ENCODE assay signal across 18 cellular contexts in genomic region chr3:29329986-29330514, GRCh38. TPM values are rescaled to one million over a fixed set of nuclear protein-coding genes. Genes with fewer than 3 reads are reported as not detected.
DNase-seq lines count a peak whose midpoint lies in the region; ATAC-seq and TF ChIP-seq lines count a peak whose summit lies in the region.
"Had no signal": no experiment of that assay in that cellular context is flagged by ENCODE, and none has a peak within 500 bp of the region (broad histone marks: within the 10 kb centered on the region; RNA-seq: fewer than 3 reads in every experiment).

No MANE protein-coding gene starts in this region.

- peaks cover 12 to 72% (median 36%) of the 10 kb centered on the region in 12 donors for H3K4me1 ChIP-seq in heart left ventricle
- peaks cover 12 to 45% (median 13%) of the 10 kb centered on the region in 3 donors for H3K4me1 ChIP-seq in gastroesophageal sphincter
- peaks cover 20 to 48% of the 10 kb centered on the region in 2 donors for H3K4me1 ChIP-seq in thyroid gland

- H3K27me3 Mint-ChIP-seq in stimulated activated naive B cell treated with anti-CD40 and anti-IgM and Interleukin-4, amounts not matched to agents 10 μg/mL and 1 μg/mL and 100 μg/mL, for 72 hours, result no peaks in the 10 kb centered on the region
- H3K27me3 Mint-ChIP-seq: CD4-positive, CD25-positive, alpha-beta regulatory T cell had no signal

- H3K36me3 ChIP-seq in heart left ventricle (no peaks in the 10 kb centered on the region), brain microvascular endothelial cell (replicated peaks) (no peaks in the 10 kb centered on the region), gastroesophageal sphincter (no peaks in the 10 kb centered on the region), thyroid gland (no peaks in the 10 kb centered on the region)

- no peak for DNase-seq in heart left ventricle
- DNase-seq in Right ventricle myocardium inferior (ENCODE audit: missing footprints), result no peak
- peak; percentile 32 for DNase-seq in brain microvascular endothelial cell
- DNase-seq in thyroid gland, result no peak
- DNase-seq in stimulated activated naive B cell treated with anti-CD40 and anti-IgM and Interleukin-4, amounts not matched to agents 10 μg/mL and 1 μg/mL and 100 μg/mL, for 72 hours, result no peak
- DNase-seq in NCI-H748 (lab: John Stamatoyannopoulos, UW; ENCODE audit: unreplicated experiment), result no peak
- DNase-seq: AML-193; Calu3; CD4-positive, CD25-positive, alpha-beta regulatory T cell; DMS79; GDM1; NCI-H1436 treated with DMSO at 0.1 percent for 48 hours; NCI-H2081; NCI-H510A treated with DMSO at 0.1 percent for 48 hours had no signal

- in situ Hi-C loops in brain microvascular endothelial cell (cut with HindIII; ENCODE audit: low pct_ligation_motif_present, low sequenced_read_pairs), result no loop called here

- H3K36me3 Mint-ChIP-seq in stimulated activated naive B cell treated with anti-CD40 and anti-IgM and Interleukin-4, amounts not matched to agents 10 μg/mL and 1 μg/mL and 100 μg/mL, for 72 hours, result no peaks in the 10 kb centered on the region
- H3K36me3 Mint-ChIP-seq: CD4-positive, CD25-positive, alpha-beta regulatory T cell had no signal

- H3K9me3 ChIP-seq in heart left ventricle, result no peaks in the 10 kb centered on the region
- H3K9me3 ChIP-seq in gastroesophageal sphincter, result no peaks in the 10 kb centered on the region
- H3K9me3 ChIP-seq in thyroid gland, result no peaks in the 10 kb centered on the region

- intact Hi-C loops in heart left ventricle (cut with DNase I) (loop anchor here in 8 of 10 donors (5.0 to 10.0 kb wide), 5 partner anchors 45 to 427 kb away; partner anchors contain the start of gene RBMS3 (in 7 of the 8)), Right ventricle myocardium inferior (cut with DNase I) (loop anchor here (5.0 kb wide), 2 partner anchors 48 to 432 kb away; partner anchors contain the start of gene RBMS3), thyroid gland (cut with DNase I) (no loop called here)

- no peaks in the 10 kb centered on the region for H3K27me3 ChIP-seq in heart left ventricle
- H3K27me3 ChIP-seq in brain microvascular endothelial cell (replicated peaks), result no peaks in the 10 kb centered on the region
- H3K27me3 ChIP-seq in gastroesophageal sphincter, result no peaks in the 10 kb centered on the region
- no peaks in the 10 kb centered on the region for H3K27me3 ChIP-seq in thyroid gland

- TF ChIP-seq POLR2A in heart left ventricle (IDR thresholded peaks at IDR 0.05) (no peak), gastroesophageal sphincter (IDR thresholded peaks at IDR 0.05) (no peak), thyroid gland (IDR thresholded peaks at IDR 0.05) (no peak)

- WGBS in heart left ventricle, 4 donors, result 69 to 74% (median 70%) methylated on average over 2 of the region's 2 CpGs
- 83 to 85% methylated on average over 2 of the region's 2 CpGs for WGBS in gastroesophageal sphincter (ENCODE audit: low coverage in 1 of 2), 2 donors
- WGBS in thyroid gland, 2 donors, result 95 to 100% methylated on average over 2 of the region's 2 CpGs

- TF ChIP-seq EP300 in gastroesophageal sphincter (IDR thresholded peaks at IDR 0.05), result no peak

- H3K4me3 Mint-ChIP-seq in stimulated activated naive B cell treated with anti-CD40 and anti-IgM and Interleukin-4, amounts not matched to agents 10 μg/mL and 1 μg/mL and 100 μg/mL, for 72 hours, result no peak overlapping the region
- H3K4me3 Mint-ChIP-seq: CD4-positive, CD25-positive, alpha-beta regulatory T cell had no signal

- no peak overlapping the region for H3K27ac Mint-ChIP-seq in stimulated activated naive B cell treated with anti-CD40 and anti-IgM and Interleukin-4, amounts not matched to agents 10 μg/mL and 1 μg/mL and 100 μg/mL, for 72 hours
- H3K27ac Mint-ChIP-seq: CD4-positive, CD25-positive, alpha-beta regulatory T cell had no signal

- no peaks in the 10 kb centered on the region for H3K9me3 Mint-ChIP-seq in stimulated activated naive B cell treated with anti-CD40 and anti-IgM and Interleukin-4, amounts not matched to agents 10 μg/mL and 1 μg/mL and 100 μg/mL, for 72 hours

- peaks cover 0 to 5% of the 10 kb centered on the region in 2 donors for H3K4me1 Mint-ChIP-seq in stimulated activated naive B cell treated with anti-CD40 and anti-IgM and Interleukin-4, amounts not matched to agents 10 μg/mL and 1 μg/mL and 100 μg/mL, for 72 hours

- TF ChIP-seq CTCF in heart left ventricle (IDR thresholded peaks at IDR 0.05) (no peak), brain microvascular endothelial cell (IDR thresholded peaks at IDR 0.05; ENCODE audit: low read depth, low read length, missing control alignments) (no peak), gastroesophageal sphincter (IDR thresholded peaks at IDR 0.05) (no peak), thyroid gland (IDR thresholded peaks at IDR 0.05) (no peak)

- peak overlapping the region in 7 of 12 donors; percentile 11 to 67 (median 26) for H3K27ac ChIP-seq in heart left ventricle
- H3K27ac ChIP-seq in brain microvascular endothelial cell, result no peak overlapping the region
- H3K27ac ChIP-seq in gastroesophageal sphincter, result peak overlapping the region in 3 of 4 donors; percentile 28 to 70 (median 50)
- H3K27ac ChIP-seq in thyroid gland, result peak overlapping the region in 2 of 3 donors; percentile 27 to 70
- H3K27ac ChIP-seq: RWPE1 had no signal

- H3K4me3 ChIP-seq in heart left ventricle (no peak overlapping the region), brain microvascular endothelial cell (ENCODE audit: low read depth, low read length) (no peak overlapping the region), gastroesophageal sphincter (no peak overlapping the region), thyroid gland (replicated peaks in 1 of 3) (no peak overlapping the region)

- ATAC-seq in heart left ventricle (peak in 1 of 4 donors; percentile 6), Right ventricle myocardium inferior (no peak), gastroesophageal sphincter (no peak), HG02678 (IDR thresholded peaks at IDR 0.05; ENCODE audit: unreplicated experiment) (no peak)
- no peak for ATAC-seq in stimulated activated naive B cell treated with anti-CD40 and anti-IgM and Interleukin-4, amounts not matched to agents 10 μg/mL and 1 μg/mL and 100 μg/mL, for 72 hours (replicated peaks)
- ATAC-seq: HCT116 had no signal

RNA-seq across cellular contexts. Expression of gene RBMS3, which starts 49.2 kb away (rescaled TPM):
- total RNA-seq in heart left ventricle, result 10 to 100 TPM; 19.0 to 35.6 (median 27.3) TPM
- 1 to 10 TPM; 4.8 to 5.3 TPM for polyA plus RNA-seq in heart left ventricle
- total RNA-seq in Right ventricle myocardium inferior, result 32.7 TPM
- total RNA-seq in gastroesophageal sphincter, result 10 to 100 TPM; 51.5 to 76.0 (median 66.6) TPM
- total RNA-seq in thyroid gland, result 100 to 1,000 TPM; 116 to 171 (median 152) TPM
